In the genomic region with DNA sequence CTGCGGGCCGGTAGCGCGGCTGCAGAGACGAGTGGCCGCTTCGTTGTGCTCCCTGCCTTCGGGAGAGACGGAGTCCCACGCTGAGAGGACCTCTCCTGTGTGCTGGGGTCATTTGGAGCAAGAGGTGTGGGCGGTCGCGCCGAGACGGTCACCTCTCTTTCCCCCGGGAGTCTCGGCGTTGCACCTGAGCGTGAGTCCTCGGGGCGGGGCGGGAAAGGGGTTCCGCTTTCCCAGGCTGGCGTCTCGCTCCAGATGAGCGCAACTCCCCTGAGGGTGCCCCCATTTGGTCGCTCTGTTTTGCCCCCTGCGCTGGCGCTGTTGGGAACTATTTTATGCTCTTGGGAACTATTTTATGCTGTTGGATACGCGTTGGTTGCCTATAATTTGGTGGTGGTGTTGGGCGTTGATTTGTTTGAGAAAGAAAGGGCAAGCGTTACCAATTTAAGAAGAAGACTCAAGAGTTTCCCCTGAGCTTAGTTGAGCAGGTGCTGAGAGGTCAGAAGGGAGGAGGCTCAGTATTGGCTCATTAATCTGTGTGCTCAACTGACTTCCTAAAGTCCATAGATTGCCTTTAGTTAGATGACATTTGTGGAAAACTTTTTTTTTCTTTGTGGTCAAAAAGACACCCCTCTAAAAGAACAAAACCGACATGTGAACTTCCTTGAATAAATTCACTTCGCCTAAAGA, we compare ENCODE assay signal across 8 cellular contexts. TPM values are rescaled to one million over a fixed set of nuclear protein-coding genes. Genes with fewer than 3 reads are reported as not detected.
DNase-seq lines count a peak whose midpoint lies in the region; ATAC-seq and TF ChIP-seq lines count a peak whose summit lies in the region.

No MANE protein-coding gene starts in this region.

- H3K36me3 Mint-ChIP-seq in osteocyte (ENCODE audit: unreplicated experiment), result no peaks in the 10 kb centered on the region

- peak overlapping the region; percentile 72 for H3K27ac Mint-ChIP-seq in osteocyte (ENCODE audit: unreplicated experiment)

- no peak overlapping the region for H3K27ac ChIP-seq in ACC112 (ENCODE audit: low read depth, low read length)

- H3K4me1 ChIP-seq in ACC112 (ENCODE audit: control insufficient read depth, insufficient read depth, low read length, unreplicated experiment), result peaks cover 21% of the 10 kb centered on the region

- H3K9me3 Mint-ChIP-seq in osteocyte (ENCODE audit: unreplicated experiment), result no peaks in the 10 kb centered on the region

- ATAC-seq in GM18517 (IDR thresholded peaks at IDR 0.05; ENCODE audit: unreplicated experiment) (peak; percentile 33), HG03159 (IDR thresholded peaks at IDR 0.05; ENCODE audit: unreplicated experiment) (peak; percentile 18)

- peak overlapping the region; percentile 72 for H3K4me3 Mint-ChIP-seq in osteocyte (ENCODE audit: unreplicated experiment)

- no peaks in the 10 kb centered on the region for H3K36me3 ChIP-seq in ACC112 (ENCODE audit: insufficient read depth, low read length)

- no peaks in the 10 kb centered on the region for H3K79me2 ChIP-seq in ACC112 (ENCODE audit: control insufficient read depth, insufficient read depth, low read length, unreplicated experiment)

- DNase-seq in NOMO-1 treated with dmso at 0.1 percent for 144 hours (lab: John Stamatoyannopoulos, UW; ENCODE audit: unreplicated experiment), result peak; percentile 9
- peak; percentile 16 for DNase-seq in activated effector memory CD4-positive, alpha-beta T cell treated with Interleukin-2 at 50 U/mL for 16 hours
- peak; percentile 83 for DNase-seq in germinal center (ENCODE audit: low spot score)
- no peak for DNase-seq in osteocyte (ENCODE audit: extremely low spot score, unreplicated experiment)
- DNase-seq in GM03348 (ENCODE audit: low spot score), result no peak

- peak overlapping the region; percentile 53 for H2AFZ ChIP-seq in ACC112 (ENCODE audit: low read length, unreplicated experiment)

- peak overlapping the region; percentile 85 for H3K4me3 ChIP-seq in ACC112 (ENCODE audit: low read depth, low read length)

- H3K4me1 Mint-ChIP-seq in osteocyte (ENCODE audit: unreplicated experiment), result peaks cover 11% of the 10 kb centered on the region

- no peak for TF ChIP-seq CTCF in osteocyte (IDR thresholded peaks at IDR 0.05)

- peaks cover 6% of the 10 kb centered on the region for H3K27me3 Mint-ChIP-seq in osteocyte (ENCODE audit: unreplicated experiment)

- H3K27me3 ChIP-seq in ACC112 (ENCODE audit: insufficient read depth, low read length), result no peaks in the 10 kb centered on the region

RNA-seq across cellular contexts. Expression of a gene that starts 0.7 kb away (rescaled TPM):
- total RNA-seq in osteocyte, result 2.3 and 4.1 TPM in 2 replicates

Comparison
In these comparisons a context has a peak if more than half of its experiments do, and no peak if none do; other contexts are left out.
1. DNase-seq: peak in NOMO-1 treated with dmso at 0.1 percent for 144 hours (single experiment), activated effector memory CD4-positive, alpha-beta T cell treated with Interleukin-2 at 50 U/mL for 16 hours (single experiment) and germinal center (single experiment); none in osteocyte (single experiment) and GM03348 (single experiment).